ENCODE assay signal across 28 cellular contexts in genomic region chr12:32604565-32604964, GRCh38.
A peak's percentile ranks its signal among the peaks of the same experiment; 100 is the strongest.
DNase-seq lines count a peak whose midpoint lies in the region; ATAC-seq and TF ChIP-seq lines count a peak whose summit lies in the region.
"Had no signal": no experiment of that assay in that cellular context is flagged by ENCODE, and none has a peak within 500 bp of the region (broad histone marks: within the 10 kb centered on the region; RNA-seq: fewer than 3 reads in every experiment).

No MANE protein-coding gene starts in this region.

- H3K36me3 ChIP-seq in ACC112 (ENCODE audit: insufficient read depth, low read length) (peaks cover 30% of the 10 kb centered on the region), parathyroid adenoma (ENCODE audit: control insufficient read depth, insufficient read depth, low read length) (no peaks in the 10 kb centered on the region)

- no peaks in the 10 kb centered on the region for H3K9me3 ChIP-seq in parathyroid adenoma (ENCODE audit: control insufficient read depth, low read length)
- H3K9me3 ChIP-seq: spleen, thoracic aorta had no signal

- H2AFZ ChIP-seq in ACC112 (ENCODE audit: low read length, unreplicated experiment) (no peak overlapping the region), parathyroid adenoma (peak overlapping the region; percentile 49)

- H3K27ac ChIP-seq in 22Rv1 (peak overlapping the region; percentile 49), ACC112 (ENCODE audit: low read depth, low read length) (peak overlapping the region; percentile 63), parathyroid adenoma (peak overlapping the region; percentile 83)
- H3K27ac ChIP-seq: spleen, thoracic aorta had no signal

- H3K4me1 Mint-ChIP-seq in activated naive CD8-positive, alpha-beta T cell treated with anti-CD3 and anti-CD28 coated beads, Interleukin-2, amount 10 ng/mL, durations not matched to agents 7 days and 5 days = peaks cover 11% of the 10 kb centered on the region
- H3K4me1 Mint-ChIP-seq: activated B cell treated with CpG ODN at 0.5 μM for 24 hours; stimulated activated effector memory CD8-positive, alpha-beta T cell treated with anti-CD3 and anti-CD28 coated beads, Interleukin-12 subunit alpha, Interleukin-12 subunit beta, amount 100 ng/mL, for 72 hours had no signal

- peaks cover 3% of the 10 kb centered on the region for H3K36me3 Mint-ChIP-seq in activated naive CD8-positive, alpha-beta T cell treated with anti-CD3 and anti-CD28 coated beads, Interleukin-2, amount 10 ng/mL, durations not matched to agents 7 days and 5 days
- H3K36me3 Mint-ChIP-seq: activated naive CD4-positive, alpha-beta T cell treated with anti-CD3 and anti-CD28 coated beads, Interleukin-2, amount 50 U/mL, for 72 hours; stimulated activated effector memory CD8-positive, alpha-beta T cell treated with anti-CD3 and anti-CD28 coated beads, Interleukin-12 subunit alpha, Interleukin-12 subunit beta, amount 100 ng/mL, for 72 hours had no signal

- peak overlapping the region; percentile 59 for H3K27ac Mint-ChIP-seq in activated naive CD8-positive, alpha-beta T cell treated with anti-CD3 and anti-CD28 coated beads, Interleukin-2, amount 10 ng/mL, durations not matched to agents 7 days and 5 days
- H3K27ac Mint-ChIP-seq: activated B cell treated with CpG ODN at 0.5 μM for 24 hours; HFFc6; stimulated activated effector memory CD8-positive, alpha-beta T cell treated with anti-CD3 and anti-CD28 coated beads, Interleukin-12 subunit alpha, Interleukin-12 subunit beta, amount 100 ng/mL, for 72 hours had no signal

- H3K79me2 ChIP-seq in ACC112 (ENCODE audit: control insufficient read depth, insufficient read depth, low read length, unreplicated experiment) (peaks cover 6% of the 10 kb centered on the region), parathyroid adenoma (no peaks in the 10 kb centered on the region)

- TF ChIP-seq CTCF in 22Rv1 (IDR thresholded peaks at IDR 0.05) = no peak
- no peak for TF ChIP-seq CTCF in parathyroid adenoma (IDR thresholded peaks at IDR 0.05)

- peaks cover 7% of the 10 kb centered on the region for H3K4me1 ChIP-seq in ACC112 (ENCODE audit: control insufficient read depth, insufficient read depth, low read length, unreplicated experiment)
- peaks cover 17% of the 10 kb centered on the region for H3K4me1 ChIP-seq in parathyroid adenoma

- POLR2A ChIA-PET in activated naive CD8-positive, alpha-beta T cell treated with anti-CD3 and anti-CD28 coated beads, Interleukin-2, amount 10 ng/mL, durations not matched to agents 7 days and 5 days (lab: Charles Lee) = no interaction called here

- no peaks in the 10 kb centered on the region for H3K9me3 Mint-ChIP-seq in activated naive CD8-positive, alpha-beta T cell treated with anti-CD3 and anti-CD28 coated beads, Interleukin-2, amount 10 ng/mL, durations not matched to agents 7 days and 5 days
- H3K9me3 Mint-ChIP-seq: activated B cell treated with CpG ODN at 0.5 μM for 24 hours; activated naive CD4-positive, alpha-beta T cell treated with anti-CD3 and anti-CD28 coated beads, Interleukin-2, amount 50 U/mL, for 72 hours; HFFc6; naive B cell; stimulated activated effector memory CD8-positive, alpha-beta T cell treated with anti-CD3 and anti-CD28 coated beads, Interleukin-12 subunit alpha, Interleukin-12 subunit beta, amount 100 ng/mL, for 72 hours had no signal

- no peak for ATAC-seq in activated naive CD8-positive, alpha-beta T cell treated with anti-CD3 and anti-CD28 coated beads, Interleukin-2, amount 10 ng/mL, durations not matched to agents 7 days and 5 days (ENCODE audit: low read depth)
- ATAC-seq: SK-N-SH treated with all-trans-retinoic acid at 6 μM for 48 hours had no signal

- H3K27me3 ChIP-seq in ACC112 (ENCODE audit: insufficient read depth, low read length) (no peaks in the 10 kb centered on the region), parathyroid adenoma (ENCODE audit: control insufficient read depth, insufficient read depth, low read length) (no peaks in the 10 kb centered on the region)
- H3K27me3 ChIP-seq: dorsolateral prefrontal cortex, spleen had no signal

- peak overlapping the region; percentile 14 for H3K4me2 ChIP-seq in parathyroid adenoma (ENCODE audit: low read length)

- no peak for DNase-seq in activated naive CD8-positive, alpha-beta T cell treated with anti-CD3 and anti-CD28 coated beads, Interleukin-2, amount 10 ng/mL, durations not matched to agents 7 days and 5 days
- no peak for DNase-seq in C1 segment of cervical spinal cord (lab: John Stamatoyannopoulos, UW)
- no peak for DNase-seq in activated effector memory CD4-positive, alpha-beta T cell treated with Interleukin-2 at 50 U/mL for 16 hours
- DNase-seq in amygdala (lab: John Stamatoyannopoulos, UW) = no peak
- DNase-seq: activated B cell treated with CpG ODN at 0.5 μM for 24 hours; activated T-cell treated with anti-CD3 and anti-CD28 coated beads, Interleukin-2, amount 50 U/mL, for 1 hour; dorsolateral prefrontal cortex; GDM1; kidney glomerular epithelial cell; naive B cell; NCI-H1092; NCI-H187 treated with DMSO at 0.1 percent for 48 hours; NCI-H526 treated with DMSO at 0.1 percent for 48 hours; occipital lobe; retina; spleen; stimulated activated CD4-positive, alpha-beta T cell treated with anti-CD3 and anti-CD28 coated beads, Interleukin-2, amount 100 ng/mL, for 48 hours; T1000 had no signal

- no peak overlapping the region for H3K9ac ChIP-seq in parathyroid adenoma

- no peak overlapping the region for H3K4me3 ChIP-seq in ACC112 (ENCODE audit: low read depth, low read length)
- no peak overlapping the region for H3K4me3 ChIP-seq in parathyroid adenoma (ENCODE audit: low read depth, low read length)
- H3K4me3 ChIP-seq: dorsolateral prefrontal cortex, lung, spleen, thoracic aorta had no signal

- no peak overlapping the region for H3K4me3 Mint-ChIP-seq in activated naive CD8-positive, alpha-beta T cell treated with anti-CD3 and anti-CD28 coated beads, Interleukin-2, amount 10 ng/mL, durations not matched to agents 7 days and 5 days
- H3K4me3 Mint-ChIP-seq: activated B cell treated with CpG ODN at 0.5 μM for 24 hours; activated CD8-positive, alpha-beta T cell treated with anti-CD3 and anti-CD28 coated beads, Interleukin-2, amount 10 ng/mL, durations not matched to agents 7 days and 5 days; HFFc6; naive B cell; stimulated activated effector memory CD8-positive, alpha-beta T cell treated with anti-CD3 and anti-CD28 coated beads, Interleukin-12 subunit alpha, Interleukin-12 subunit beta, amount 100 ng/mL, for 72 hours had no signal

- no peaks in the 10 kb centered on the region for H3K27me3 Mint-ChIP-seq in activated naive CD8-positive, alpha-beta T cell treated with anti-CD3 and anti-CD28 coated beads, Interleukin-2, amount 10 ng/mL, durations not matched to agents 7 days and 5 days
- H3K27me3 Mint-ChIP-seq: activated B cell treated with CpG ODN at 0.5 μM for 24 hours, naive B cell had no signal
